Comparison of ENCODE assay signal across 8 cellular contexts in genomic region chr5:144083185-144083584, GRCh38.
"Had no signal": no experiment of that assay in that cellular context is flagged by ENCODE, and none has a peak within 500 bp of the region (broad histone marks: within the 10 kb centered on the region; RNA-seq: fewer than 3 reads in every experiment).

No MANE protein-coding gene starts in this region.

- H3K4me1 ChIP-seq: HAP-1 had no signal

- ATAC-seq: HCT116 had no signal

- H3K27ac ChIP-seq: GM23248 had no signal

- H3K36me3 ChIP-seq: HAP-1 had no signal

- H3K36me3 Mint-ChIP-seq: IgD-negative memory B cell had no signal

- H3K4me1 Mint-ChIP-seq: IgD-negative memory B cell had no signal

- H3K27ac Mint-ChIP-seq: HFFc6, IgD-negative memory B cell had no signal

- H3K4me3 Mint-ChIP-seq: HFFc6, IgD-negative memory B cell had no signal

- H2AFZ ChIP-seq: GM23248 had no signal

- H3K9ac ChIP-seq: GM23248 had no signal

- DNase-seq: GM23248, GOT3, H7, HFFc6, KBM-7 had no signal

- H3K4me3 ChIP-seq: GM23248, HAP-1 had no signal

- H3K9me3 ChIP-seq: HAP-1 had no signal
